ENCODE assay signal across 8 cellular contexts in genomic region chr2:152407204-152407721, GRCh38.
DNase-seq lines count a peak whose midpoint lies in the region; ATAC-seq and TF ChIP-seq lines count a peak whose summit lies in the region.

No MANE protein-coding gene starts in this region.

- H3K27me3 Mint-ChIP-seq in CD4-positive, alpha-beta memory T cell: peaks cover 4 to 9% of the 10 kb centered on the region in 2 donors
- peaks cover 24% of the 10 kb centered on the region for H3K27me3 Mint-ChIP-seq in activated CD4-positive, alpha-beta memory T cell treated with anti-CD3 and anti-CD28 coated beads for 36 hours
- no peaks in the 10 kb centered on the region for H3K27me3 Mint-ChIP-seq in progenitor cell of endocrine pancreas

- H3K27me3 ChIP-seq in CD4-positive, alpha-beta memory T cell (ENCODE audit: insufficient read depth, low read length): no peaks in the 10 kb centered on the region

- H3K4me3 ChIP-seq in CD4-positive, alpha-beta memory T cell (ENCODE audit: low read length in 2 of 2): no peak overlapping the region

- no peak for TF ChIP-seq CTCF in progenitor cell of endocrine pancreas (IDR thresholded peaks at IDR 0.05; ENCODE audit: unreplicated experiment)

- no peaks in the 10 kb centered on the region for H3K9me3 ChIP-seq in CD4-positive, alpha-beta memory T cell (ENCODE audit: control insufficient read depth in 1 of 2, low read length in 2 of 2)

- H3K27ac ChIP-seq in CD4-positive, alpha-beta memory T cell (ENCODE audit: low read depth, low read length): no peak overlapping the region

- H3K36me3 ChIP-seq in CD4-positive, alpha-beta memory T cell (ENCODE audit: insufficient read depth, low read length): no peaks in the 10 kb centered on the region

- no peaks in the 10 kb centered on the region for H3K4me1 ChIP-seq in CD4-positive, alpha-beta memory T cell (ENCODE audit: insufficient read depth, low read length)

- peak overlapping the region in 1 of 7 donors; percentile 25 for H3K27ac Mint-ChIP-seq in CD4-positive, alpha-beta memory T cell
- peak overlapping the region; percentile 63 for H3K27ac Mint-ChIP-seq in activated CD4-positive, alpha-beta memory T cell treated with anti-CD3 and anti-CD28 coated beads for 36 hours
- H3K27ac Mint-ChIP-seq in progenitor cell of endocrine pancreas: peak overlapping the region; percentile 35

- no peaks in the 10 kb centered on the region for H3K36me3 Mint-ChIP-seq in CD4-positive, alpha-beta memory T cell
- no peaks in the 10 kb centered on the region for H3K36me3 Mint-ChIP-seq in activated CD4-positive, alpha-beta memory T cell treated with anti-CD3 and anti-CD28 coated beads for 36 hours
- no peaks in the 10 kb centered on the region for H3K36me3 Mint-ChIP-seq in progenitor cell of endocrine pancreas (ENCODE audit: insufficient read depth)

- H3K4me1 Mint-ChIP-seq in CD4-positive, alpha-beta memory T cell: peaks cover 4 to 11% (median 7%) of the 10 kb centered on the region in 4 donors
- H3K4me1 Mint-ChIP-seq in activated CD4-positive, alpha-beta memory T cell treated with anti-CD3 and anti-CD28 coated beads for 36 hours (ENCODE audit: low read depth): peaks cover 29% of the 10 kb centered on the region
- H3K4me1 Mint-ChIP-seq in progenitor cell of endocrine pancreas (ENCODE audit: low read depth): peaks cover 54% of the 10 kb centered on the region

- intact Hi-C loops in CD4-positive, alpha-beta memory T cell (cut with micrococcal nuclease): no loop called here
- intact Hi-C loops in activated CD4-positive, alpha-beta memory T cell treated with anti-CD3 and anti-CD28 coated beads for 36 hours (cut with micrococcal nuclease): no loop called here
- intact Hi-C loops in Right ventricle myocardium superior (cut with DNase I): no loop called here

- DNase-seq in CD4-positive, alpha-beta memory T cell: peak in 2 of 5 donors; percentile 3 to 42
- DNase-seq in activated CD4-positive, alpha-beta memory T cell treated with anti-CD3 and anti-CD28 coated beads for 36 hours: peak; percentile 47
- peak; percentile 51 for DNase-seq in Right ventricle myocardium superior
- no peak for DNase-seq in progenitor cell of endocrine pancreas (ENCODE audit: low spot score, unreplicated experiment)
- no peak for DNase-seq in NCI-H1417 treated with DMSO at 0.1 percent for 48 hours (lab: John Stamatoyannopoulos, UW)
- DNase-seq in SKM-1 (lab: John Stamatoyannopoulos, UW; ENCODE audit: unreplicated experiment): no peak

- H3K4me3 Mint-ChIP-seq in CD4-positive, alpha-beta memory T cell: peak overlapping the region in 6 of 8 donors; percentile 1 to 40 (median 28)
- peak overlapping the region; percentile 21 for H3K4me3 Mint-ChIP-seq in activated CD4-positive, alpha-beta memory T cell treated with anti-CD3 and anti-CD28 coated beads for 36 hours
- H3K4me3 Mint-ChIP-seq in progenitor cell of endocrine pancreas (ENCODE audit: low read depth): no peak overlapping the region

- no peaks in the 10 kb centered on the region for H3K9me3 Mint-ChIP-seq in CD4-positive, alpha-beta memory T cell
- H3K9me3 Mint-ChIP-seq in activated CD4-positive, alpha-beta memory T cell treated with anti-CD3 and anti-CD28 coated beads for 36 hours: no peaks in the 10 kb centered on the region
- H3K9me3 Mint-ChIP-seq in progenitor cell of endocrine pancreas (ENCODE audit: low read depth): no peaks in the 10 kb centered on the region

- POLR2A ChIA-PET in CD4-positive, alpha-beta memory T cell (lab: Charles Lee; ENCODE audit: partially characterized antibody): no interaction called here
- POLR2A ChIA-PET in activated CD4-positive, alpha-beta memory T cell treated with anti-CD3 and anti-CD28 coated beads for 36 hours (lab: Charles Lee): interaction anchor here (1.2 kb wide), 1 partner anchor 15 kb away, joined by 3 read pairs; no protein-coding TSS in a partner anchor

- CTCF ChIA-PET in CD4-positive, alpha-beta memory T cell (lab: Charles Lee; ENCODE audit: partially characterized antibody): no interaction called here
- CTCF ChIA-PET in activated CD4-positive, alpha-beta memory T cell treated with anti-CD3 and anti-CD28 coated beads for 36 hours (lab: Charles Lee): interaction anchor here (0.6 kb wide), 1 partner anchor 217 kb away, joined by 3 read pairs; no protein-coding TSS in a partner anchor

- peak; percentile 80 for ATAC-seq in GM19351 (IDR thresholded peaks at IDR 0.05; ENCODE audit: unreplicated experiment)
- peak; percentile 80 for ATAC-seq in HG03280 (IDR thresholded peaks at IDR 0.05; ENCODE audit: unreplicated experiment)
- ATAC-seq in Right ventricle myocardium superior (ENCODE audit: poor library complexity): peak; percentile 81

Comparison
In these comparisons a context has a peak if more than half of its experiments do, and no peak if none do; other contexts are left out.
1. DNase-seq: peak in activated CD4-positive, alpha-beta memory T cell treated with anti-CD3 and anti-CD28 coated beads for 36 hours (single experiment) and Right ventricle myocardium superior (single experiment); none in progenitor cell of endocrine pancreas (single experiment), NCI-H1417 treated with DMSO at 0.1 percent for 48 hours (single experiment) and SKM-1 (single experiment).
2. Peak in every context shown above with its lines, with median percentiles within 50 percentile points of each other: ATAC-seq.